ENCODE assay signal across 29 cellular contexts in the genomic region with DNA sequence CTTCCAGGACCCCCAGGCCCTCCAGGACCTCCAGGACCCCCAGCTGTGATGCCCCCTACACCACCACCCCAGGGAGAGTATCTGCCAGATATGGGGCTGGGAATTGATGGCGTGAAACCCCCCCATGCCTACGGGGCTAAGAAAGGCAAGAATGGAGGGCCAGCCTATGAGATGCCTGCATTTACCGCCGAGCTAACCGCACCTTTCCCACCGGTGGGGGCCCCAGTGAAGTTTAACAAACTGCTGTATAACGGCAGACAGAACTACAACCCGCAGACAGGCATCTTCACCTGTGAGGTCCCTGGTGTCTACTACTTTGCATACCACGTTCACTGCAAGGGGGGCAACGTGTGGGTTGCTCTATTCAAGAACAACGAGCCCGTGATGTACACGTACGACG.
"Had no signal": no experiment of that assay in that cellular context is flagged by ENCODE, and none has a peak within 500 bp of the region (broad histone marks: within the 10 kb centered on the region; RNA-seq: fewer than 3 reads in every experiment).

No MANE protein-coding gene starts in this region.

- H3K4me3 Mint-ChIP-seq: activated B cell treated with CpG ODN at 0.5 μM for 24 hours; activated CD8-positive, alpha-beta T cell treated with anti-CD3 and anti-CD28 coated beads for 36 hours; activated naive CD4-positive, alpha-beta T cell treated with anti-CD3 and anti-CD28 coated beads for 36 hours; activated naive CD4-positive, alpha-beta T cell treated with anti-CD3 and anti-CD28 coated beads, Interleukin-2, amount 50 U/mL, for 24 hours; activated naive CD8-positive, alpha-beta T cell treated with anti-CD3 and anti-CD28 coated beads for 36 hours; activated naive CD8-positive, alpha-beta T cell treated with anti-CD3 and anti-CD28 coated beads, Interleukin-2, amount 50 U/mL, for 24 hours; activated T-cell treated with anti-CD3 and anti-CD28 coated beads, Interleukin-2, amount 50 U/mL, for 4 hours; T-helper 17 cell; T-helper 2 cell treated with Interferon-gamma antibody and Interleukin-4, amounts not matched to agents 5 μg/mL and 100 μg/mL, for 36 hours had no signal

- DNase-seq: activated B cell treated with CpG ODN at 0.5 μM for 24 hours; activated CD4-positive, alpha-beta T cell treated with anti-CD3 and anti-CD28 coated beads for 48 hours; activated CD4-positive, alpha-beta T cell treated with anti-CD3 and anti-CD28 coated beads, Interleukin-2, amount 50 U/mL, for 1 hour; activated CD4-positive, alpha-beta T cell treated with anti-CD3 and anti-CD28 coated beads, Interleukin-2, amount 50 U/mL, for 48 hours; activated CD8-positive, alpha-beta memory T cell treated with anti-CD3 and anti-CD28 coated beads for 24 hours; activated CD8-positive, alpha-beta T cell treated with anti-CD3 and anti-CD28 coated beads for 36 hours; activated effector memory CD4-positive, alpha-beta T cell treated with anti-CD3 and anti-CD28 coated beads, Interleukin-2, amount 50 U/mL, for 16 hours; activated naive CD4-positive, alpha-beta T cell treated with anti-CD3 and anti-CD28 coated beads for 36 hours; activated naive CD8-positive, alpha-beta T cell treated with anti-CD3 and anti-CD28 coated beads for 36 hours; activated naive CD8-positive, alpha-beta T cell treated with anti-CD3 and anti-CD28 coated beads, Interleukin-2, amount 50 U/mL, for 24 hours; activated T-cell treated with anti-CD3 and anti-CD28 coated beads, Interleukin-2, amount 50 U/mL, for 4 hours; adrenal gland; amygdala; aorta; body of pancreas; caudate nucleus; colonic mucosa; effector CD8-positive, alpha-beta T cell; esophagus squamous epithelium; foreskin melanocyte; heart right ventricle; T-helper 17 cell; T1000; WERI-Rb-1 had no signal

- H3K4me1 Mint-ChIP-seq: activated B cell treated with CpG ODN at 0.5 μM for 24 hours; activated naive CD4-positive, alpha-beta T cell treated with anti-CD3 and anti-CD28 coated beads, Interleukin-2, amount 50 U/mL, for 24 hours; activated naive CD8-positive, alpha-beta T cell treated with anti-CD3 and anti-CD28 coated beads for 36 hours; activated naive CD8-positive, alpha-beta T cell treated with anti-CD3 and anti-CD28 coated beads, Interleukin-2, amount 50 U/mL, for 24 hours; T-helper 17 cell had no signal

- H3K36me3 Mint-ChIP-seq: activated naive CD4-positive, alpha-beta T cell treated with anti-CD3 and anti-CD28 coated beads, Interleukin-2, amount 50 U/mL, for 24 hours; activated naive CD8-positive, alpha-beta T cell treated with anti-CD3 and anti-CD28 coated beads for 36 hours had no signal

- H3K27ac Mint-ChIP-seq: activated B cell treated with CpG ODN at 0.5 μM for 24 hours; activated CD8-positive, alpha-beta T cell treated with anti-CD3 and anti-CD28 coated beads for 36 hours; activated naive CD4-positive, alpha-beta T cell treated with anti-CD3 and anti-CD28 coated beads for 36 hours; activated naive CD4-positive, alpha-beta T cell treated with anti-CD3 and anti-CD28 coated beads, Interleukin-2, amount 50 U/mL, for 24 hours; activated naive CD8-positive, alpha-beta T cell treated with anti-CD3 and anti-CD28 coated beads for 36 hours; activated naive CD8-positive, alpha-beta T cell treated with anti-CD3 and anti-CD28 coated beads, Interleukin-2, amount 50 U/mL, for 24 hours; activated T-helper 2 cell treated with anti-CD3 and anti-CD28 coated beads, Interferon-gamma antibody, Interleukin-2, Interleukin-4, amounts not matched to agents 10 μg/mL and 5 μg/mL and 100 μg/mL, durations not matched to agents 14 hours and 24 hours and 36 hours; T-helper 17 cell; T-helper 2 cell treated with Interferon-gamma antibody and Interleukin-4, amounts not matched to agents 5 μg/mL and 100 μg/mL, for 36 hours had no signal

- ATAC-seq: activated CD4-positive, CD25-positive, alpha-beta regulatory T cell treated with anti-CD3 and anti-CD28 coated beads, Interleukin-2, amount 50 U/mL, for 24 hours; activated CD8-positive, alpha-beta T cell treated with anti-CD3 and anti-CD28 coated beads for 36 hours; activated naive CD8-positive, alpha-beta T cell treated with anti-CD3 and anti-CD28 coated beads, Interleukin-2, amount 50 U/mL, for 24 hours; activated T-cell treated with anti-CD3 and anti-CD28 coated beads, Interleukin-2, amount 50 U/mL, for 4 hours; body of pancreas; gastroesophageal sphincter; T-helper 17 cell had no signal

- H3K27me3 Mint-ChIP-seq: activated CD8-positive, alpha-beta T cell treated with anti-CD3 and anti-CD28 coated beads for 36 hours; activated naive CD4-positive, alpha-beta T cell treated with anti-CD3 and anti-CD28 coated beads, Interleukin-2, amount 50 U/mL, for 24 hours had no signal

- H3K9me3 Mint-ChIP-seq: activated B cell treated with CpG ODN at 0.5 μM for 24 hours; activated CD8-positive, alpha-beta T cell treated with anti-CD3 and anti-CD28 coated beads for 36 hours; activated naive CD4-positive, alpha-beta T cell treated with anti-CD3 and anti-CD28 coated beads for 36 hours; activated naive CD4-positive, alpha-beta T cell treated with anti-CD3 and anti-CD28 coated beads, Interleukin-2, amount 50 U/mL, for 24 hours; activated naive CD8-positive, alpha-beta T cell treated with anti-CD3 and anti-CD28 coated beads, Interleukin-2, amount 50 U/mL, for 24 hours; activated T-cell treated with anti-CD3 and anti-CD28 coated beads, Interleukin-2, amount 50 U/mL, for 4 hours; activated T-helper 2 cell treated with anti-CD3 and anti-CD28 coated beads, Interferon-gamma antibody, Interleukin-2, Interleukin-4, amounts not matched to agents 10 μg/mL and 5 μg/mL and 100 μg/mL, durations not matched to agents 14 hours and 24 hours and 36 hours; T-helper 2 cell treated with Interferon-gamma antibody and Interleukin-4, amounts not matched to agents 5 μg/mL and 100 μg/mL, for 36 hours had no signal
